ENCODE assay signal across 1 cellular context in the genomic region with DNA sequence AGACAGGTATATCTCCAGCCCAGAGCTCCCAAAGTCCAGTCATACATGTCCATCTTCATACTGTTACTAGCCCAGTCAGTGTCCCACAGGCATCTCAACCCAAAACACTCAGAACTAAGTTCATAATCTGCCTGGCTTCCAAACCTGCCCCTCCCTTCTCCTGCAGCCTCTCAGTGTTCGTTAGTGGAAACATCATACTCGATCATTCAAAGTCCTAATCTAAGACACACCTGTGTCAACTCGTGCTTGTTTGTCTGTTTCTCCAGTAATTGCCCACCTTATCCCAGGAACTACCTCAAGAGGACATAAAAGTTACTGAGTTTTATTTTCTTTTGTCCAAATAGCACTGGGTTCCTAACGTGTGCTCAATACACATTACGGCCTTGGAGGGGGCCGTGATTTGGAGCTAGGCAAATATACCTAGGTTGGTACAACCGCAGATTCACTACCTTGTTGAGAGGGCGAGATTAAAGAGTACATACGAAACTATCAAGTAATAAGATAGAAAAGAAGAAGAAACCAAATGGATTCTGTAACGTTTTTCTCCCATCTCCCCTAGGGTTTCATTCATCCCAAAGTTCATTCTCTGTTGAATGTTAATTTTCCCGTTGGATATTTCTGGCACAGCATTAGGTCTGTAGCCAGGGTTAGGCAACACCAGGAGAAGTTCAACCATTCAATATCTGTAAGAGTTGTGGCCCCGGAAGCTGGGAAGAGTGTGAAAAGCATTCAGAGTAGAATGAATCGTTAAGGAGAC.
A peak's percentile ranks its signal among the peaks of the same experiment; 100 is the strongest.
TF ChIP-seq lines count a peak whose summit lies in the region.

No MANE protein-coding gene starts in this region.

TF ChIP-seq in HepG2, 621 proteins besides CTCF, POLR2A, EP300 and RAD21 (continued from another document and continues in another):
- TF ChIP-seq ZNF543 (CRISPR knock-in tag; IDR thresholded peaks at IDR 0.05): no peak
- TF ChIP-seq, protein P1, sequence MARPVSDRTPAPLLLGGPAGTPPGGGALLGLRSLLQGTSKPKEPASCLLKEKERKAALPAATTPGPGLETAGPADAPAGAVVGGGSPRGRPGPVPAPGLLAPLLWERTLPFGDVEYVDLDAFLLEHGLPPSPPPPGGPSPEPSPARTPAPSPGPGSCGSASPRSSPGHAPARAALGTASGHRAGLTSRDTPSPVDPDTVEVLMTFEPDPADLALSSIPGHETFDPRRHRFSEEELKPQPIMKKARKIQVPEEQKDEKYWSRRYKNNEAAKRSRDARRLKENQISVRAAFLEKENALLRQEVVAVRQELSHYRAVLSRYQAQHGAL (CRISPR knock-in tag; IDR thresholded peaks at IDR 0.05; ENCODE audit: not compliant biosample characterization): no peak
- TF ChIP-seq, protein P2, sequence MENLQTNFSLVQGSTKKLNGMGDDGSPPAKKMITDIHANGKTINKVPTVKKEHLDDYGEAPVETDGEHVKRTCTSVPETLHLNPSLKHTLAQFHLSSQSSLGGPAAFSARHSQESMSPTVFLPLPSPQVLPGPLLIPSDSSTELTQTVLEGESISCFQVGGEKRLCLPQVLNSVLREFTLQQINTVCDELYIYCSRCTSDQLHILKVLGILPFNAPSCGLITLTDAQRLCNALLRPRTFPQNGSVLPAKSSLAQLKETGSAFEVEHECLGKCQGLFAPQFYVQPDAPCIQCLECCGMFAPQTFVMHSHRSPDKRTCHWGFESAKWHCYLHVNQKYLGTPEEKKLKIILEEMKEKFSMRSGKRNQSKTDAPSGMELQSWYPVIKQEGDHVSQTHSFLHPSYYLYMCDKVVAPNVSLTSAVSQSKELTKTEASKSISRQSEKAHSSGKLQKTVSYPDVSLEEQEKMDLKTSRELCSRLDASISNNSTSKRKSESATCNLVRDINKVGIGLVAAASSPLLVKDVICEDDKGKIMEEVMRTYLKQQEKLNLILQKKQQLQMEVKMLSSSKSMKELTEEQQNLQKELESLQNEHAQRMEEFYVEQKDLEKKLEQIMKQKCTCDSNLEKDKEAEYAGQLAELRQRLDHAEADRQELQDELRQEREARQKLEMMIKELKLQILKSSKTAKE (CRISPR knock-in tag; IDR thresholded peaks at IDR 0.05; ENCODE audit: borderline replicate concordance): no peak
- TF ChIP-seq, protein P3, sequence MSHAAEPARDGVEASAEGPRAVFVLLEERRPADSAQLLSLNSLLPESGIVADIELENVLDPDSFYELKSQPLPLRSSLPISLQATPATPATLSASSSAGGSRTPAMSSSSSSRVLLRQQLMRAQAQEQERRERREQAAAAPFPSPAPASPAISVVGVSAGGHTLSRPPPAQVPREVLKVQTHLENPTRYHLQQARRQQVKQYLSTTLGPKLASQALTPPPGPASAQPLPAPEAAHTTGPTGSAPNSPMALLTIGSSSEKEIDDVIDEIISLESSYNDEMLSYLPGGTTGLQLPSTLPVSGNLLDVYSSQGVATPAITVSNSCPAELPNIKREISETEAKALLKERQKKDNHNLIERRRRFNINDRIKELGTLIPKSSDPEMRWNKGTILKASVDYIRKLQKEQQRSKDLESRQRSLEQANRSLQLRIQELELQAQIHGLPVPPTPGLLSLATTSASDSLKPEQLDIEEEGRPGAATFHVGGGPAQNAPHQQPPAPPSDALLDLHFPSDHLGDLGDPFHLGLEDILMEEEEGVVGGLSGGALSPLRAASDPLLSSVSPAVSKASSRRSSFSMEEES (CRISPR knock-in tag; IDR thresholded peaks at IDR 0.05): no peak
- no peak for TF ChIP-seq ZNF224 (CRISPR knock-in tag; IDR thresholded peaks at IDR 0.05)
- no peak for TF ChIP-seq MATR3 (CRISPR knock-in tag; IDR thresholded peaks at IDR 0.05)
- no peak for TF ChIP-seq KLF6 (CRISPR knock-in tag; IDR thresholded peaks at IDR 0.05)
- TF ChIP-seq ZNF557 (CRISPR knock-in tag; IDR thresholded peaks at IDR 0.05): no peak
- TF ChIP-seq, protein P4, sequence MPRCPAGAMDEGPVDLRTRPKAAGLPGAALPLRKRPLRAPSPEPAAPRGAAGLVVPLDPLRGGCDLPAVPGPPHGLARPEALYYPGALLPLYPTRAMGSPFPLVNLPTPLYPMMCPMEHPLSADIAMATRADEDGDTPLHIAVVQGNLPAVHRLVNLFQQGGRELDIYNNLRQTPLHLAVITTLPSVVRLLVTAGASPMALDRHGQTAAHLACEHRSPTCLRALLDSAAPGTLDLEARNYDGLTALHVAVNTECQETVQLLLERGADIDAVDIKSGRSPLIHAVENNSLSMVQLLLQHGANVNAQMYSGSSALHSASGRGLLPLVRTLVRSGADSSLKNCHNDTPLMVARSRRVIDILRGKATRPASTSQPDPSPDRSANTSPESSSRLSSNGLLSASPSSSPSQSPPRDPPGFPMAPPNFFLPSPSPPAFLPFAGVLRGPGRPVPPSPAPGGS (CRISPR knock-in tag; IDR thresholded peaks at IDR 0.05): no peak
- no peak for TF ChIP-seq ZEB1 (IDR thresholded peaks at IDR 0.05; ENCODE audit: insufficient replicate concordance, low read depth)
- TF ChIP-seq CHD4 (IDR thresholded peaks at IDR 0.05; ENCODE audit: borderline replicate concordance, low read length): no peak
- TF ChIP-seq ZSCAN22 (CRISPR knock-in tag; IDR thresholded peaks at IDR 0.05): no peak
- TF ChIP-seq RFX5 (IDR thresholded peaks at IDR 0.05; ENCODE audit: low read depth, low read length): no peak
- no peak for TF ChIP-seq ZNF136 (CRISPR knock-in tag; IDR thresholded peaks at IDR 0.05; ENCODE audit: low read depth)
- TF ChIP-seq, protein P5, sequence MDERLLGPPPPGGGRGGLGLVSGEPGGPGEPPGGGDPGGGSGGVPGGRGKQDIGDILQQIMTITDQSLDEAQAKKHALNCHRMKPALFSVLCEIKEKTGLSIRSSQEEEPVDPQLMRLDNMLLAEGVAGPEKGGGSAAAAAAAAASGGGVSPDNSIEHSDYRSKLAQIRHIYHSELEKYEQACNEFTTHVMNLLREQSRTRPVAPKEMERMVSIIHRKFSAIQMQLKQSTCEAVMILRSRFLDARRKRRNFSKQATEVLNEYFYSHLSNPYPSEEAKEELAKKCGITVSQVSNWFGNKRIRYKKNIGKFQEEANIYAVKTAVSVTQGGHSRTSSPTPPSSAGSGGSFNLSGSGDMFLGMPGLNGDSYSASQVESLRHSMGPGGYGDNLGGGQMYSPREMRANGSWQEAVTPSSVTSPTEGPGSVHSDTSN (CRISPR knock-in tag; IDR thresholded peaks at IDR 0.05): no peak
- TF ChIP-seq, protein P6, sequence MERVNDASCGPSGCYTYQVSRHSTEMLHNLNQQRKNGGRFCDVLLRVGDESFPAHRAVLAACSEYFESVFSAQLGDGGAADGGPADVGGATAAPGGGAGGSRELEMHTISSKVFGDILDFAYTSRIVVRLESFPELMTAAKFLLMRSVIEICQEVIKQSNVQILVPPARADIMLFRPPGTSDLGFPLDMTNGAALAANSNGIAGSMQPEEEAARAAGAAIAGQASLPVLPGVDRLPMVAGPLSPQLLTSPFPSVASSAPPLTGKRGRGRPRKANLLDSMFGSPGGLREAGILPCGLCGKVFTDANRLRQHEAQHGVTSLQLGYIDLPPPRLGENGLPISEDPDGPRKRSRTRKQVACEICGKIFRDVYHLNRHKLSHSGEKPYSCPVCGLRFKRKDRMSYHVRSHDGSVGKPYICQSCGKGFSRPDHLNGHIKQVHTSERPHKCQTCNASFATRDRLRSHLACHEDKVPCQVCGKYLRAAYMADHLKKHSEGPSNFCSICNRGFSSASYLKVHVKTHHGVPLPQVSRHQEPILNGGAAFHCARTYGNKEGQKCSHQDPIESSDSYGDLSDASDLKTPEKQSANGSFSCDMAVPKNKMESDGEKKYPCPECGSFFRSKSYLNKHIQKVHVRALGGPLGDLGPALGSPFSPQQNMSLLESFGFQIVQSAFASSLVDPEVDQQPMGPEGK (CRISPR knock-in tag; IDR thresholded peaks at IDR 0.05): peak; percentile 26; the same call in 1 of the 2 replicates
- no peak for TF ChIP-seq MTF1 (CRISPR knock-in tag; IDR thresholded peaks at IDR 0.05)
- TF ChIP-seq PAX8 (CRISPR knock-in tag; IDR thresholded peaks at IDR 0.05; ENCODE audit: borderline replicate concordance): no peak
- TF ChIP-seq, protein P7, sequence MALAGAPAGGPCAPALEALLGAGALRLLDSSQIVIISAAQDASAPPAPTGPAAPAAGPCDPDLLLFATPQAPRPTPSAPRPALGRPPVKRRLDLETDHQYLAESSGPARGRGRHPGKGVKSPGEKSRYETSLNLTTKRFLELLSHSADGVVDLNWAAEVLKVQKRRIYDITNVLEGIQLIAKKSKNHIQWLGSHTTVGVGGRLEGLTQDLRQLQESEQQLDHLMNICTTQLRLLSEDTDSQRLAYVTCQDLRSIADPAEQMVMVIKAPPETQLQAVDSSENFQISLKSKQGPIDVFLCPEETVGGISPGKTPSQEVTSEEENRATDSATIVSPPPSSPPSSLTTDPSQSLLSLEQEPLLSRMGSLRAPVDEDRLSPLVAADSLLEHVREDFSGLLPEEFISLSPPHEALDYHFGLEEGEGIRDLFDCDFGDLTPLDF (CRISPR knock-in tag; IDR thresholded peaks at IDR 0.05): no peak
- TF ChIP-seq ZNF652 (CRISPR knock-in tag; IDR thresholded peaks at IDR 0.05; ENCODE audit: borderline replicate concordance, low read depth): no peak
- 0 out of 2 replicates have a peak, but pooled peaks have one; percentile 43 for TF ChIP-seq RCOR2 (CRISPR knock-in tag; IDR thresholded peaks at IDR 0.05)
- TF ChIP-seq, protein P8, sequence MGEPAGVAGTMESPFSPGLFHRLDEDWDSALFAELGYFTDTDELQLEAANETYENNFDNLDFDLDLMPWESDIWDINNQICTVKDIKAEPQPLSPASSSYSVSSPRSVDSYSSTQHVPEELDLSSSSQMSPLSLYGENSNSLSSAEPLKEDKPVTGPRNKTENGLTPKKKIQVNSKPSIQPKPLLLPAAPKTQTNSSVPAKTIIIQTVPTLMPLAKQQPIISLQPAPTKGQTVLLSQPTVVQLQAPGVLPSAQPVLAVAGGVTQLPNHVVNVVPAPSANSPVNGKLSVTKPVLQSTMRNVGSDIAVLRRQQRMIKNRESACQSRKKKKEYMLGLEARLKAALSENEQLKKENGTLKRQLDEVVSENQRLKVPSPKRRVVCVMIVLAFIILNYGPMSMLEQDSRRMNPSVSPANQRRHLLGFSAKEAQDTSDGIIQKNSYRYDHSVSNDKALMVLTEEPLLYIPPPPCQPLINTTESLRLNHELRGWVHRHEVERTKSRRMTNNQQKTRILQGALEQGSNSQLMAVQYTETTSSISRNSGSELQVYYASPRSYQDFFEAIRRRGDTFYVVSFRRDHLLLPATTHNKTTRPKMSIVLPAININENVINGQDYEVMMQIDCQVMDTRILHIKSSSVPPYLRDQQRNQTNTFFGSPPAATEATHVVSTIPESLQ (CRISPR knock-in tag; conservative IDR thresholded peaks at IDR 0.05): no peak
- TF ChIP-seq, protein P9, sequence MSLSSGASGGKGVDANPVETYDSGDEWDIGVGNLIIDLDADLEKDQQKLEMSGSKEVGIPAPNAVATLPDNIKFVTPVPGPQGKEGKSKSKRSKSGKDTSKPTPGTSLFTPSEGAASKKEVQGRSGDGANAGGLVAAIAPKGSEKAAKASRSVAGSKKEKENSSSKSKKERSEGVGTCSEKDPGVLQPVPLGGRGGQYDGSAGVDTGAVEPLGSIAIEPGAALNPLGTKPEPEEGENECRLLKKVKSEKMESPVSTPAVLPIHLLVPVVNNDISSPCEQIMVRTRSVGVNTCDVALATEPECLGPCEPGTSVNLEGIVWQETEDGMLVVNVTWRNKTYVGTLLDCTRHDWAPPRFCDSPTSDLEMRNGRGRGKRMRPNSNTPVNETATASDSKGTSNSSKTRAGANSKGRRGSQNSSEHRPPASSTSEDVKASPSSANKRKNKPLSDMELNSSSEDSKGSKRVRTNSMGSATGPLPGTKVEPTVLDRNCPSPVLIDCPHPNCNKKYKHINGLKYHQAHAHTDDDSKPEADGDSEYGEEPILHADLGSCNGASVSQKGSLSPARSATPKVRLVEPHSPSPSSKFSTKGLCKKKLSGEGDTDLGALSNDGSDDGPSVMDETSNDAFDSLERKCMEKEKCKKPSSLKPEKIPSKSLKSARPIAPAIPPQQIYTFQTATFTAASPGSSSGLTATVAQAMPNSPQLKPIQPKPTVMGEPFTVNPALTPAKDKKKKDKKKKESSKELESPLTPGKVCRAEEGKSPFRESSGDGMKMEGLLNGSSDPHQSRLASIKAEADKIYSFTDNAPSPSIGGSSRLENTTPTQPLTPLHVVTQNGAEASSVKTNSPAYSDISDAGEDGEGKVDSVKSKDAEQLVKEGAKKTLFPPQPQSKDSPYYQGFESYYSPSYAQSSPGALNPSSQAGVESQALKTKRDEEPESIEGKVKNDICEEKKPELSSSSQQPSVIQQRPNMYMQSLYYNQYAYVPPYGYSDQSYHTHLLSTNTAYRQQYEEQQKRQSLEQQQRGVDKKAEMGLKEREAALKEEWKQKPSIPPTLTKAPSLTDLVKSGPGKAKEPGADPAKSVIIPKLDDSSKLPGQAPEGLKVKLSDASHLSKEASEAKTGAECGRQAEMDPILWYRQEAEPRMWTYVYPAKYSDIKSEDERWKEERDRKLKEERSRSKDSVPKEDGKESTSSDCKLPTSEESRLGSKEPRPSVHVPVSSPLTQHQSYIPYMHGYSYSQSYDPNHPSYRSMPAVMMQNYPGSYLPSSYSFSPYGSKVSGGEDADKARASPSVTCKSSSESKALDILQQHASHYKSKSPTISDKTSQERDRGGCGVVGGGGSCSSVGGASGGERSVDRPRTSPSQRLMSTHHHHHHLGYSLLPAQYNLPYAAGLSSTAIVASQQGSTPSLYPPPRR (CRISPR knock-in tag; IDR thresholded peaks at IDR 0.05; ENCODE audit: borderline replicate concordance): peak; percentile 36; the same call in 1 of the 2 replicates
- TF ChIP-seq, protein P10, sequence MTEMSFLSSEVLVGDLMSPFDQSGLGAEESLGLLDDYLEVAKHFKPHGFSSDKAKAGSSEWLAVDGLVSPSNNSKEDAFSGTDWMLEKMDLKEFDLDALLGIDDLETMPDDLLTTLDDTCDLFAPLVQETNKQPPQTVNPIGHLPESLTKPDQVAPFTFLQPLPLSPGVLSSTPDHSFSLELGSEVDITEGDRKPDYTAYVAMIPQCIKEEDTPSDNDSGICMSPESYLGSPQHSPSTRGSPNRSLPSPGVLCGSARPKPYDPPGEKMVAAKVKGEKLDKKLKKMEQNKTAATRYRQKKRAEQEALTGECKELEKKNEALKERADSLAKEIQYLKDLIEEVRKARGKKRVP (CRISPR knock-in tag; IDR thresholded peaks at IDR 0.05): no peak
- no peak for TF ChIP-seq MAFF (IDR thresholded peaks at IDR 0.05; ENCODE audit: low read depth, low read length)
- TF ChIP-seq, protein P11, sequence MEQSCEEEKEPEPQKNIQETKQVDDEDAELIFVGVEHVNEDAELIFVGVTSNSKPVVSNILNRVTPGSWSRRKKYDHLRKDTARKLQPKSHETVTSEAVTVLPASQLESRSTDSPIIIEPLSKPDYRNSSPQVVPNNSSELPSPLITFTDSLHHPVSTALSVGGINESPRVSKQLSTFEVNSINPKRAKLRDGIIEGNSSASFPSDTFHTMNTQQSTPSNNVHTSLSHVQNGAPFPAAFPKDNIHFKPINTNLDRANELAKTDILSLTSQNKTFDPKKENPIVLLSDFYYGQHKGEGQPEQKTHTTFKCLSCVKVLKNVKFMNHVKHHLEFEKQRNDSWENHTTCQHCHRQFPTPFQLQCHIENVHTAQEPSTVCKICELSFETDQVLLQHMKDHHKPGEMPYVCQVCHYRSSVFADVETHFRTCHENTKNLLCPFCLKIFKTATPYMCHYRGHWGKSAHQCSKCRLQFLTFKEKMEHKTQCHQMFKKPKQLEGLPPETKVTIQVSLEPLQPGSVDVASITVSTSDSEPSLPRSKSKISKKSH (CRISPR knock-in tag; IDR thresholded peaks at IDR 0.05; ENCODE audit: borderline replicate concordance): no peak
- TF ChIP-seq SP1 (IDR thresholded peaks at IDR 0.05): no peak
- TF ChIP-seq SP1 (CRISPR knock-in tag; IDR thresholded peaks at IDR 0.05): no peak
